ENCODE assay signal across 2 cellular contexts in the genomic region with DNA sequence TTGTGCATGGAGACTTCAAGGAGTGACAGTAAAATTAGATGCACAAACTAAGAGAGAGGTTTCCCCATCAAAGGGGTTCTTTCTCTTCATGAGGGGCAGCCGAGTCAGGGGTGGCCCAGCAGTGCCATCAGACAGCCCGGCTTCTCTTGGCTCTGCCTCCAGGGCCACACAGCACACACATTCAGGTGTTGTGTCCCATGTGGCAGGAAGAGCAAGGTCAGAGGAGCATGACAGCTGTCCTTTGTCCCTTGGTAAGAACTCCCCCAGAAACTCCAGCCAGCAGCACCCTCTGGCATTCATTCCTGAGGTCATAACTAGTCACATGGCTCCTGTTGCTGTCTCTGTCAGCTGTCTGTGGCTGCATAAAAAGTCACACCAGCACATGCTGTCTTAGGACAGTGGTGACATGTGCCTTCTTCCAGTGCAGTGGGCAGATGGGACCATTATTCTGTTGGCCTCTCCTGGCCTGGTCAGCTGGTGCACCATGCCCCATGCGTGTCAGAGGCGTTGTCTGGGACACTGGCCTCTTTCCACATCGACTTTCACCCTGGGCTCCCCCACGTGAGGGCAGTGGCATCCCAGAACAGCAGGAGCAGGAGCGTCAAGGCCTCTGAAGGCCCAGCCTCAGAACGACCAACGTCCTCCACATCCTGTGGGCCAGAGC.
TF ChIP-seq lines count a peak whose summit lies in the region.

No MANE protein-coding gene starts in this region.

TF ChIP-seq in HepG2, 621 proteins besides CTCF, POLR2A, EP300 and RAD21:
- TF ChIP-seq ZNF282 (IDR thresholded peaks at IDR 0.05; ENCODE audit: partially characterized antibody): no peak
- peak; percentile 70 for TF ChIP-seq RBM22 (optimal IDR thresholded peaks at IDR 0.05; ENCODE audit: low read length)
- TF ChIP-seq, protein P1, sequence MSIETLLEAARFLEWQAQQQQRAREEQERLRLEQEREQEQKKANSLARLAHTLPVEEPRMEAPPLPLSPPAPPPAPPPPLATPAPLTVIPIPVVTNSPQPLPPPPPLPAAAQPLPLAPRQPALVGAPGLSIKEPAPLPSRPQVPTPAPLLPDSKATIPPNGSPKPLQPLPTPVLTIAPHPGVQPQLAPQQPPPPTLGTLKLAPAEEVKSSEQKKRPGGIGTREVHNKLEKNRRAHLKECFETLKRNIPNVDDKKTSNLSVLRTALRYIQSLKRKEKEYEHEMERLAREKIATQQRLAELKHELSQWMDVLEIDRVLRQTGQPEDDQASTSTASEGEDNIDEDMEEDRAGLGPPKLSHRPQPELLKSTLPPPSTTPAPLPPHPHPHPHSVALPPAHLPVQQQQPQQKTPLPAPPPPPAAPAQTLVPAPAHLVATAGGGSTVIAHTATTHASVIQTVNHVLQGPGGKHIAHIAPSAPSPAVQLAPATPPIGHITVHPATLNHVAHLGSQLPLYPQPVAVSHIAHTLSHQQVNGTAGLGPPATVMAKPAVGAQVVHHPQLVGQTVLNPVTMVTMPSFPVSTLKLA (IDR thresholded peaks at IDR 0.05): peak; percentile 12; the same call in 1 of the 2 replicates

TF ChIP-seq in GM23338, 12 proteins besides CTCF, POLR2A, EP300 and RAD21:
- TF ChIP-seq ZNF331 (CRISPR knock-in tag; IDR thresholded peaks at IDR 0.05; ENCODE audit: low read depth): no peak
- TF ChIP-seq STAT1 (IDR thresholded peaks at IDR 0.05; ENCODE audit: unreplicated experiment): no peak
- TF ChIP-seq ZNF114 (CRISPR knock-in tag; IDR thresholded peaks at IDR 0.05): no peak
- TF ChIP-seq NANOG (IDR thresholded peaks at IDR 0.05; ENCODE audit: borderline replicate concordance): no peak
- TF ChIP-seq EZH2 (IDR thresholded peaks at IDR 0.05; ENCODE audit: low read depth, unreplicated experiment): no peak
- TF ChIP-seq EZH2phosphoT487 (IDR thresholded peaks at IDR 0.05; ENCODE audit: unreplicated experiment): no peak
- no peak for TF ChIP-seq POLR2AphosphoS5 (IDR thresholded peaks at IDR 0.05; ENCODE audit: low read depth)
- TF ChIP-seq, protein P2, sequence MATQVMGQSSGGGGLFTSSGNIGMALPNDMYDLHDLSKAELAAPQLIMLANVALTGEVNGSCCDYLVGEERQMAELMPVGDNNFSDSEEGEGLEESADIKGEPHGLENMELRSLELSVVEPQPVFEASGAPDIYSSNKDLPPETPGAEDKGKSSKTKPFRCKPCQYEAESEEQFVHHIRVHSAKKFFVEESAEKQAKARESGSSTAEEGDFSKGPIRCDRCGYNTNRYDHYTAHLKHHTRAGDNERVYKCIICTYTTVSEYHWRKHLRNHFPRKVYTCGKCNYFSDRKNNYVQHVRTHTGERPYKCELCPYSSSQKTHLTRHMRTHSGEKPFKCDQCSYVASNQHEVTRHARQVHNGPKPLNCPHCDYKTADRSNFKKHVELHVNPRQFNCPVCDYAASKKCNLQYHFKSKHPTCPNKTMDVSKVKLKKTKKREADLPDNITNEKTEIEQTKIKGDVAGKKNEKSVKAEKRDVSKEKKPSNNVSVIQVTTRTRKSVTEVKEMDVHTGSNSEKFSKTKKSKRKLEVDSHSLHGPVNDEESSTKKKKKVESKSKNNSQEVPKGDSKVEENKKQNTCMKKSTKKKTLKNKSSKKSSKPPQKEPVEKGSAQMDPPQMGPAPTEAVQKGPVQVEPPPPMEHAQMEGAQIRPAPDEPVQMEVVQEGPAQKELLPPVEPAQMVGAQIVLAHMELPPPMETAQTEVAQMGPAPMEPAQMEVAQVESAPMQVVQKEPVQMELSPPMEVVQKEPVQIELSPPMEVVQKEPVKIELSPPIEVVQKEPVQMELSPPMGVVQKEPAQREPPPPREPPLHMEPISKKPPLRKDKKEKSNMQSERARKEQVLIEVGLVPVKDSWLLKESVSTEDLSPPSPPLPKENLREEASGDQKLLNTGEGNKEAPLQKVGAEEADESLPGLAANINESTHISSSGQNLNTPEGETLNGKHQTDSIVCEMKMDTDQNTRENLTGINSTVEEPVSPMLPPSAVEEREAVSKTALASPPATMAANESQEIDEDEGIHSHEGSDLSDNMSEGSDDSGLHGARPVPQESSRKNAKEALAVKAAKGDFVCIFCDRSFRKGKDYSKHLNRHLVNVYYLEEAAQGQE (IDR thresholded peaks at IDR 0.05; ENCODE audit: unreplicated experiment): no peak
- TF ChIP-seq, protein P3, sequence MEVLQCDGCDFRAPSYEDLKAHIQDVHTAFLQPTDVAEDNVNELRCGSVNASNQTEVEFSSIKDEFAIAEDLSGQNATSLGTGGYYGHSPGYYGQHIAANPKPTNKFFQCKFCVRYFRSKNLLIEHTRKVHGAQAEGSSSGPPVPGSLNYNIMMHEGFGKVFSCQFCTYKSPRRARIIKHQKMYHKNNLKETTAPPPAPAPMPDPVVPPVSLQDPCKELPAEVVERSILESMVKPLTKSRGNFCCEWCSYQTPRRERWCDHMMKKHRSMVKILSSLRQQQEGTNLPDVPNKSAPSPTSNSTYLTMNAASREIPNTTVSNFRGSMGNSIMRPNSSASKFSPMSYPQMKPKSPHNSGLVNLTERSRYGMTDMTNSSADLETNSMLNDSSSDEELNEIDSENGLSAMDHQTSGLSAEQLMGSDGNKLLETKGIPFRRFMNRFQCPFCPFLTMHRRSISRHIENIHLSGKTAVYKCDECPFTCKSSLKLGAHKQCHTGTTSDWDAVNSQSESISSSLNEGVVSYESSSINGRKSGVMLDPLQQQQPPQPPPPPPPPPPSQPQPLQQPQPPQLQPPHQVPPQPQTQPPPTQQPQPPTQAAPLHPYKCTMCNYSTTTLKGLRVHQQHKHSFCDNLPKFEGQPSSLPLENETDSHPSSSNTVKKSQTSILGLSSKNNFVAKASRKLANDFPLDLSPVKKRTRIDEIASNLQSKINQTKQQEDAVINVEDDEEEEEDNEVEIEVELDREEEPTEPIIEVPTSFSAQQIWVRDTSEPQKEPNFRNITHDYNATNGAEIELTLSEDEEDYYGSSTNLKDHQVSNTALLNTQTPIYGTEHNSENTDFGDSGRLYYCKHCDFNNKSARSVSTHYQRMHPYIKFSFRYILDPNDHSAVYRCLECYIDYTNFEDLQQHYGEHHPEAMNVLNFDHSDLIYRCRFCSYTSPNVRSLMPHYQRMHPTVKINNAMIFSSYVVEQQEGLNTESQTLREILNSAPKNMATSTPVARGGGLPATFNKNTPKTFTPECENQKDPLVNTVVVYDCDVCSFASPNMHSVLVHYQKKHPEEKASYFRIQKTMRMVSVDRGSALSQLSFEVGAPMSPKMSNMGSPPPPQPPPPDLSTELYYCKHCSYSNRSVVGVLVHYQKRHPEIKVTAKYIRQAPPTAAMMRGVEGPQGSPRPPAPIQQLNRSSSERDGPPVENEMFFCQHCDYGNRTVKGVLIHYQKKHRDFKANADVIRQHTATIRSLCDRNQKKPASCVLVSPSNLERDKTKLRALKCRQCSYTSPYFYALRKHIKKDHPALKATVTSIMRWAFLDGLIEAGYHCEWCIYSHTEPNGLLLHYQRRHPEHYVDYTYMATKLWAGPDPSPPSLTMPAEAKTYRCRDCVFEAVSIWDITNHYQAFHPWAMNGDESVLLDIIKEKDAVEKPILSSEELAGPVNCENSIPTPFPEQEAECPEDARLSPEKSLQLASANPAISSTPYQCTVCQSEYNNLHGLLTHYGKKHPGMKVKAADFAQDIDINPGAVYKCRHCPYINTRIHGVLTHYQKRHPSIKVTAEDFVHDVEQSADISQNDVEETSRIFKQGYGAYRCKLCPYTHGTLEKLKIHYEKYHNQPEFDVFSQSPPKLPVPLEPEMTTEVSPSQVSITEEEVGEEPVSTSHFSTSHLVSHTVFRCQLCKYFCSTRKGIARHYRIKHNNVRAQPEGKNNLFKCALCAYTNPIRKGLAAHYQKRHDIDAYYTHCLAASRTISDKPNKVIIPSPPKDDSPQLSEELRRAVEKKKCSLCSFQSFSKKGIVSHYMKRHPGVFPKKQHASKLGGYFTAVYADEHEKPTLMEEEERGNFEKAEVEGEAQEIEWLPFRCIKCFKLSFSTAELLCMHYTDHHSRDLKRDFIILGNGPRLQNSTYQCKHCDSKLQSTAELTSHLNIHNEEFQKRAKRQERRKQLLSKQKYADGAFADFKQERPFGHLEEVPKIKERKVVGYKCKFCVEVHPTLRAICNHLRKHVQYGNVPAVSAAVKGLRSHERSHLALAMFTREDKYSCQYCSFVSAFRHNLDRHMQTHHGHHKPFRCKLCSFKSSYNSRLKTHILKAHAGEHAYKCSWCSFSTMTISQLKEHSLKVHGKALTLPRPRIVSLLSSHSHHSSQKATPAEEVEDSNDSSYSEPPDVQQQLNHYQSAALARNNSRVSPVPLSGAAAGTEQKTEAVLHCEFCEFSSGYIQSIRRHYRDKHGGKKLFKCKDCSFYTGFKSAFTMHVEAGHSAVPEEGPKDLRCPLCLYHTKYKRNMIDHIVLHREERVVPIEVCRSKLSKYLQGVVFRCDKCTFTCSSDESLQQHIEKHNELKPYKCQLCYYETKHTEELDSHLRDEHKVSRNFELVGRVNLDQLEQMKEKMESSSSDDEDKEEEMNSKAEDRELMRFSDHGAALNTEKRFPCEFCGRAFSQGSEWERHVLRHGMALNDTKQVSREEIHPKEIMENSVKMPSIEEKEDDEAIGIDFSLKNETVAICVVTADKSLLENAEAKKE (CRISPR knock-in tag; IDR thresholded peaks at IDR 0.05): no peak
